Comparison of ENCODE assay signal across 25 cellular contexts in the genomic region with DNA sequence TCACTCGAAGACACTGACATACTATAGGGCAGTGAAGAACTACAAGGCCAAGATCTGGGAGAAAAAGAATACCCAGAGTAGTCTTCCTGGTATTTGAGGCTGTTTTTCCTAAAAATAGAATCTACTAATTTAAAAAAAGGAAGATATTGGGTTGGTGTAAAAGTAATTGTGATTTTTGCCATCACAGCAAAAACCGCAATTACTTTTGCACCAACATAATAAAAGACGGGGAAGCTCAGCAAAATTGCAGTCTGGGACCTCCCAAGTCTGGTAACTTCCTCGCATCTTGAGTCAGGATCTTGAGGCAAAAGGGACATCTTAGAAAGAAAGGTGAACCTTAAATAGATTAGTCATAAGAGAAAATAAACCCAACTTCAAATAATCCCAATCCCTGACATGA.
DNase-seq lines count a peak whose midpoint lies in the region; ATAC-seq, FAIRE-seq and TF ChIP-seq lines count a peak whose summit lies in the region.
"Had no signal": no experiment of that assay in that cellular context is flagged by ENCODE, and none has a peak within 500 bp of the region (broad histone marks: within the 10 kb centered on the region; RNA-seq: fewer than 3 reads in every experiment).

No MANE protein-coding gene starts in this region.

- H3K4me2 ChIP-seq in A549 (no peak overlapping the region), IMR-90 (ENCODE audit: low read depth, low read length) (no peak overlapping the region)
- H3K4me2 ChIP-seq: BLaER1 had no signal

- H3K9ac ChIP-seq in IMR-90 (ENCODE audit: low read depth, low read length), result no peak overlapping the region
- H3K9ac ChIP-seq: BLaER1 had no signal

- FAIRE-seq in A549 (lab: Jason Lieb, UNC), result no peak
- FAIRE-seq: GM12892, GM18507 had no signal

- intact Hi-C loops in IMR-90 (cut with micrococcal nuclease), result no loop called here
- intact Hi-C loops in esophagus muscularis mucosa (cut with DNase I), result no loop called here

- H4K5ac ChIP-seq in IMR-90 (ENCODE audit: low read depth, low read length), result no peak overlapping the region

- no peaks in the 10 kb centered on the region for H3K79me1 ChIP-seq in IMR-90 (ENCODE audit: low read depth in 1 of 2, low read length in 2 of 2)

- no peak for ATAC-seq in A549
- no peak for ATAC-seq in IMR-90 (ENCODE audit: low read depth)
- ATAC-seq: GM12878 had no signal

- no peak overlapping the region for H3K56ac ChIP-seq in IMR-90 (ENCODE audit: extremely low read depth, insufficient read depth, low read length)

- no peak overlapping the region for H3K4ac ChIP-seq in IMR-90 (ENCODE audit: low read depth, low read length)

- TF ChIP-seq EP300 in A549 (IDR thresholded peaks at IDR 0.05) (no peak), esophagus muscularis mucosa (IDR thresholded peaks at IDR 0.05) (no peak)

- H2BK120ac ChIP-seq in IMR-90 (ENCODE audit: low read depth, low read length), result no peak overlapping the region

- H3K9me3 ChIP-seq in A549 (no peaks in the 10 kb centered on the region), IMR-90 (ENCODE audit: control insufficient read depth, insufficient read depth, low read length) (no peaks in the 10 kb centered on the region), esophagus muscularis mucosa (no peaks in the 10 kb centered on the region)
- H3K9me3 ChIP-seq: BE2C, BLaER1 had no signal

- H3K18ac ChIP-seq in IMR-90 (ENCODE audit: low read depth, low read length), result no peak overlapping the region

- H2AFZ ChIP-seq in IMR-90 (replicated peaks; ENCODE audit: low read length, poor library complexity), result no peak overlapping the region

- no peak overlapping the region for H2BK5ac ChIP-seq in IMR-90 (ENCODE audit: low read depth, low read length, poor library complexity, severe bottlenecking)

- no peak overlapping the region for H4K91ac ChIP-seq in IMR-90 (ENCODE audit: insufficient read depth, low read depth, low read length)

- dilution Hi-C loops in IMR-90 (cut with HindIII; ENCODE audit: low sequenced_read_pairs, unreplicated experiment), result no loop called here

- no peak overlapping the region for H2BK15ac ChIP-seq in IMR-90 (ENCODE audit: low read depth, low read length)

- no peak overlapping the region for H3K4me3 ChIP-seq in A549
- no peak overlapping the region for H3K4me3 ChIP-seq in IMR-90 (ENCODE audit: insufficient read depth, low read depth, low read length)
- no peak overlapping the region for H3K4me3 ChIP-seq in esophagus muscularis mucosa
- H3K4me3 ChIP-seq: BLaER1, GM12878 had no signal

- TF ChIP-seq CTCF in 22Rv1 (IDR thresholded peaks at IDR 0.05), result no peak
- TF ChIP-seq CTCF in A549 (IDR thresholded peaks at IDR 0.05), result no peak
- no peak for TF ChIP-seq CTCF in IMR-90 (conservative IDR thresholded peaks at IDR 0.05; ENCODE audit: low read depth, low read length)
- TF ChIP-seq CTCF in esophagus muscularis mucosa (IDR thresholded peaks at IDR 0.05), result no peak

- no peak overlapping the region for H3K14ac ChIP-seq in IMR-90 (replicated peaks; ENCODE audit: low read depth, low read length)

- no peak for TF ChIP-seq POLR2A in A549 (IDR thresholded peaks at IDR 0.05; ENCODE audit: low read length)
- no peak for TF ChIP-seq POLR2A in IMR-90 (IDR thresholded peaks at IDR 0.05; ENCODE audit: low read depth, low read length)
- no peak for TF ChIP-seq POLR2A in esophagus muscularis mucosa (IDR thresholded peaks at IDR 0.05; ENCODE audit: low read depth)

- DNase-seq in A549 (ENCODE audit: low read depth in 1 of 2, low spot score in 1 of 2) (no peak), IMR-90 (no peak), esophagus muscularis mucosa (ENCODE audit: extremely low spot score) (peak; percentile 8), activated gamma-delta T cell treated with Interleukin-2 at 50 U/mL for 16 hours (no peak), NOMO-1 treated with dmso at 0.1 percent for 144 hours (lab: John Stamatoyannopoulos, UW; ENCODE audit: unreplicated experiment) (no peak)
- no peak for DNase-seq in activated T-cell treated with anti-CD3 and anti-CD28 coated beads, Interleukin-2, amount 50 U/mL, for 1 hour
- DNase-seq: ACHN; BE2C; C1 segment of cervical spinal cord; CD4-positive, alpha-beta memory T cell; CD4-positive, CD25-positive, alpha-beta regulatory T cell; CD8-positive, alpha-beta memory T cell; COR-L47; DMS 273 treated with DMSO at 0.1 percent for 48 hours; DMS153; DMS53; DMS79; DND-41; EL; GDM1 had no signal

- H3K36me3 ChIP-seq in IMR-90 (ENCODE audit: control insufficient read depth, insufficient read depth, low read length), result no peaks in the 10 kb centered on the region
- H3K36me3 ChIP-seq in esophagus muscularis mucosa, result peaks cover 0 to 7% (median 0%) of the 10 kb centered on the region in 4 donors
- H3K36me3 ChIP-seq: BE2C, BLaER1 had no signal

- no peaks in the 10 kb centered on the region for H3K4me1 ChIP-seq in A549
- H3K4me1 ChIP-seq in IMR-90 (ENCODE audit: control insufficient read depth, insufficient read depth, low read length), result no peaks in the 10 kb centered on the region; the same call in 1 of the 2 replicates
- H3K4me1 ChIP-seq in esophagus muscularis mucosa, result no peaks in the 10 kb centered on the region
- H3K4me1 ChIP-seq: BE2C, BLaER1 had no signal

- no peaks in the 10 kb centered on the region for H4K20me1 ChIP-seq in IMR-90 (ENCODE audit: insufficient read depth, low read length)
- H4K20me1 ChIP-seq: BLaER1 had no signal

- TF ChIP-seq RAD21 in A549 (conservative IDR thresholded peaks at IDR 0.05 in 1 of 2, IDR thresholded peaks at IDR 0.05 in 1 of 2) (no peak), IMR-90 (IDR thresholded peaks at IDR 0.05; ENCODE audit: low read length) (no peak)

- no peak overlapping the region for H2BK20ac ChIP-seq in IMR-90 (ENCODE audit: low read depth, low read length)

- H2AK5ac ChIP-seq in IMR-90 (ENCODE audit: low read depth, low read length), result no peak overlapping the region

- H4K8ac ChIP-seq in IMR-90 (ENCODE audit: low read depth in 2 of 2, low read length in 2 of 2), result no peak overlapping the region

- no peak overlapping the region for H3K23ac ChIP-seq in IMR-90 (ENCODE audit: low read depth, low read length)

- WGBS in A549 (ENCODE audit: missing lambda C conversion rate), result 81% methylated on average over 4 of the region's 4 CpGs
- WGBS in IMR-90 (ENCODE audit: extremely low coverage in 2 of 2, insufficient read length in 1 of 2), 2 experiments, result no CpG with 5 or more reads among the region's 4 CpGs
- WGBS in esophagus muscularis mucosa, result 91% methylated on average over 4 of the region's 4 CpGs

- peak overlapping the region; percentile 24; the same call in 1 of the 2 replicates for H3K27ac ChIP-seq in 22Rv1
- H3K27ac ChIP-seq in A549, result no peak overlapping the region
- no peak overlapping the region for H3K27ac ChIP-seq in IMR-90 (ENCODE audit: insufficient read depth, low read length)
- no peak overlapping the region for H3K27ac ChIP-seq in esophagus muscularis mucosa (replicated peaks in 1 of 4)
- H3K27ac ChIP-seq: BLaER1 had no signal

- H3K27me3 ChIP-seq in IMR-90 (ENCODE audit: control insufficient read depth, insufficient read depth, low read length), result peaks cover 7% of the 10 kb centered on the region
- no peaks in the 10 kb centered on the region for H3K27me3 ChIP-seq in esophagus muscularis mucosa
- H3K27me3 ChIP-seq: BE2C, BLaER1 had no signal

- no TSS peak for BruUV-seq in IMR-90 (replicated peaks; lab: Mats Ljungman, UMichigan)

- POLR2A ChIA-PET in A549 (lab: Yijun Ruan, JAX) (no interaction called here), IMR-90 (lab: Charles Lee; ENCODE audit: unreplicated experiment) (no interaction called here)

- in situ Hi-C loops in IMR-90 (cut with MboI; ENCODE audit: low sequenced_read_pairs), result no loop called here

- H2AK9ac ChIP-seq in IMR-90 (replicated peaks; ENCODE audit: low read depth, low read length, poor library complexity), result no peak overlapping the region

- peaks cover 4% of the 10 kb centered on the region; the same call in 1 of the 2 replicates for H3K9me1 ChIP-seq in IMR-90 (ENCODE audit: insufficient read depth, low read length)

- CTCF ChIA-PET in A549 (lab: Yijun Ruan, JAX), result no interaction called here
- CTCF ChIA-PET in IMR-90 (lab: Yijun Ruan, JAX), result no interaction called here

TF ChIP-seq in A549, 52 proteins besides CTCF, POLR2A, EP300 and RAD21:
- no peak for TF ChIP-seq HES2 (IDR thresholded peaks at IDR 0.05)
- peak; percentile 54 for TF ChIP-seq MAFK (IDR thresholded peaks at IDR 0.05; ENCODE audit: partially characterized antibody)
- TF ChIP-seq HDAC2 (IDR thresholded peaks at IDR 0.05), result no peak

TF ChIP-seq in IMR-90, 13 proteins besides CTCF, POLR2A, EP300 and RAD21:
- TF ChIP-seq MXI1 (IDR thresholded peaks at IDR 0.05; ENCODE audit: borderline replicate concordance, low read depth, low read length), result no peak
- TF ChIP-seq MAFK (IDR thresholded peaks at IDR 0.05; ENCODE audit: low read depth, low read length), result 0 out of 2 replicates have a peak, but pooled peaks have one; percentile 30
